In the genomic region with DNA sequence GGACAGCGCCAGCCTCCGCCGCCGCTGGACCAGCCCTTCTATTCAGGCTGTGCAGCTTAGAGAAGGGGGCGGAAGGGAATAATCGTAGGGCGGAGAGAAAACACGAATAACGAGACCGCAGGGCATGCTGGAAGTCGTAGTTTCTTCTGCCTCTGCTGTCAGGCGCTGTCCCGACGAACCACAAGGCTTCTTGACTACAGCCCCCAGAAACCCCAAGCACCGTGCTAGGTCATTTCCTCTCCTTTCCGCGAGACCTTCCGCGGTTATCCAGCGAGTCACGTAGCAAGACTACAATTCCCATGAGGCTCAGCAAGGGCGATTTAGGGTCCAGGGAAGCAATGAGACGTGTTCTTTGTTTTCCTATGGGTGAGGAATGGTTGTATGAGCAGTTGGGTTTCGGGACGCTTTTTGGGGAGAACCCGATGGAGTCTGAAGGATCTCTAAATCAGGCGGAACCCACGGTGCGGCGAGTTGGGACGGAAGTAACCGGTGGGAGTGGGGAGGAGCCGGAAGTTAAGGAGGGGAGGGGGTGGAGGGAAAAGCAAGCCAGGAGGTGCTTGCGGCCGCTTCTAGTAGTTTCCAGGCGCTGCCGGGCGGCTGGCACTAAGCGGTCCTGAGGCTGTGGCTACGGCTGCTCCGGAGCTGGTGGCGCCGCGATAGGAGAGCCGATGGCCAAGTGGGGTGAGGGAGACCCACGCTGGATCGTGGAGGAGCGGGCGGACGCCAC, we compare ENCODE assay signal across 8 cellular contexts. TPM values are rescaled to one million over a fixed set of nuclear protein-coding genes. Genes with fewer than 3 reads are reported as not detected.
DNase-seq lines count a peak whose midpoint lies in the region; ATAC-seq and TF ChIP-seq lines count a peak whose summit lies in the region.

A gene (plus strand): TSS at position 572 of the 727 bp plus-strand sequence. CDS start 97 bp downstream, at position 669.
A gene (minus strand): TSS at position 80 of the 727 bp plus-strand sequence. CDS start 3,499 bp downstream, outside the sequence.

- H3K4me3 Mint-ChIP-seq in activated T-helper 17 cell treated with anti-CD3 and anti-CD28 coated beads, Interleukin-2, amount 50 U/mL, for 72 hours, result peak within 1 kb of the TSS; percentile 98
- H3K4me3 Mint-ChIP-seq in naive thymus-derived CD8-positive, alpha-beta T cell, result peak within 1 kb of the TSS; percentile 97 to 100 (median 100)

- peak; percentile 97 for ATAC-seq in activated T-helper 17 cell treated with anti-CD3 and anti-CD28 coated beads, Interleukin-2, amount 50 U/mL, for 72 hours (replicated peaks)
- ATAC-seq in naive thymus-derived CD8-positive, alpha-beta T cell, result peak; percentile 91 to 97

- H3K4me1 Mint-ChIP-seq in activated T-helper 17 cell treated with anti-CD3 and anti-CD28 coated beads, Interleukin-2, amount 50 U/mL, for 72 hours, result peaks cover 23% of the 10 kb centered on the region
- H3K4me1 Mint-ChIP-seq in naive thymus-derived CD8-positive, alpha-beta T cell, result peaks cover 21 to 59% (median 53%) of the 10 kb centered on the region in 4 donors

- no peak for TF ChIP-seq CTCF in LNCaP clone FGC (IDR thresholded peaks at IDR 0.05; ENCODE audit: control insufficient read depth, extremely low read depth, insufficient read depth)
- TF ChIP-seq CTCF in RWPE1 (conservative IDR thresholded peaks at IDR 0.05; ENCODE audit: low read depth), result no peak
- no peak for TF ChIP-seq CTCF in fibroblast of mammary gland (conservative IDR thresholded peaks at IDR 0.05; ENCODE audit: control insufficient read depth, insufficient read depth, low read depth, low read length)

- H3K27ac Mint-ChIP-seq in activated T-helper 17 cell treated with anti-CD3 and anti-CD28 coated beads, Interleukin-2, amount 50 U/mL, for 72 hours, result peak within 1 kb of the TSS; percentile 100
- peak within 1 kb of the TSS; percentile 82 to 100 (median 99) for H3K27ac Mint-ChIP-seq in naive thymus-derived CD8-positive, alpha-beta T cell

- no peaks in the 10 kb centered on the region for H3K9me3 Mint-ChIP-seq in activated T-helper 17 cell treated with anti-CD3 and anti-CD28 coated beads, Interleukin-2, amount 50 U/mL, for 72 hours
- H3K9me3 Mint-ChIP-seq in naive thymus-derived CD8-positive, alpha-beta T cell, result no peaks in the 10 kb centered on the region

- H3K27ac ChIP-seq in RWPE1, result peak within 1 kb of the TSS; percentile 92

- peaks cover 77% of the 10 kb centered on the region for H3K36me3 Mint-ChIP-seq in activated T-helper 17 cell treated with anti-CD3 and anti-CD28 coated beads, Interleukin-2, amount 50 U/mL, for 72 hours (ENCODE audit: low read depth)
- peaks cover 10 to 51% (median 12%) of the 10 kb centered on the region in 3 donors for H3K36me3 Mint-ChIP-seq in naive thymus-derived CD8-positive, alpha-beta T cell

- CTCF ChIA-PET in RWPE1 (lab: Yijun Ruan, JAX), result interaction anchor here (0.8 to 1.2 kb wide), 3 partner anchors 20 to 40 kb away, joined by 3 to 5 read pairs (median 3); no protein-coding TSS in a partner anchor

- H3K4me3 ChIP-seq in LNCaP clone FGC (ENCODE audit: low read depth, low read length) (peak within 1 kb of the TSS; percentile 98), fibroblast of mammary gland (ENCODE audit: control insufficient read depth, low read depth, low read length) (peak within 1 kb of the TSS; percentile 100)

- peak; percentile 100 for DNase-seq in Daoy (ENCODE audit: low read depth)
- peak; percentile 77 for DNase-seq in GOT3 (lab: John Stamatoyannopoulos, UW)
- peak; percentile 99 for DNase-seq in LNCaP clone FGC (ENCODE audit: low read depth)
- peak; percentile 93 for DNase-seq in RWPE1 (ENCODE audit: low spot score)
- peak; percentile 99 for DNase-seq in fibroblast of mammary gland (ENCODE audit: low read depth)
- peak; percentile 78 to 98 (median 94) for DNase-seq in naive thymus-derived CD8-positive, alpha-beta T cell
- DNase-seq in stimulated activated naive CD4-positive, alpha-beta T cell (lab: John Stamatoyannopoulos, UW), result peak; percentile 89 to 96 (median 95)

- H3K27me3 Mint-ChIP-seq in activated T-helper 17 cell treated with anti-CD3 and anti-CD28 coated beads, Interleukin-2, amount 50 U/mL, for 72 hours, result no peaks in the 10 kb centered on the region
- H3K27me3 Mint-ChIP-seq in naive thymus-derived CD8-positive, alpha-beta T cell, result no peaks in the 10 kb centered on the region

- POLR2A ChIA-PET in RWPE1 (lab: Yijun Ruan, JAX; ENCODE audit: low non-redundant PET), result no interaction called here
- POLR2A ChIA-PET in naive thymus-derived CD8-positive, alpha-beta T cell (lab: Charles Lee), result interaction anchor here (0.8 to 4.4 kb wide), 5 partner anchors 81 to 496 kb away, joined by 3 to 20 read pairs (median 5); a partner anchor contains a TSS

RNA-seq across cellular contexts. Expression of the first gene that starts in this region (rescaled TPM):
- total RNA-seq in Daoy (2014; rRNA removed; shearing (Covaris generic)), result 440 and 534 TPM in 2 replicates
- total RNA-seq in activated T-helper 17 cell treated with anti-CD3 and anti-CD28 coated beads, Interleukin-2, amount 50 U/mL, for 72 hours, result 100 to 1,000 TPM; 143 to 283 TPM
- 100 to 1,000 TPM; 105 to 114 TPM for total RNA-seq in naive thymus-derived CD8-positive, alpha-beta T cell
- polyA plus RNA-seq in naive thymus-derived CD8-positive, alpha-beta T cell, result 100 to 1,000 TPM; 112 to 171 (median 123) TPM

RNA-seq across cellular contexts. Expression of the second gene that starts in this region (rescaled TPM):
- 28.4 and 30.2 TPM in 2 replicates for total RNA-seq in Daoy (2014; rRNA removed; shearing (Covaris generic))
- total RNA-seq in activated T-helper 17 cell treated with anti-CD3 and anti-CD28 coated beads, Interleukin-2, amount 50 U/mL, for 72 hours, result 10 to 100 TPM; 19.0 to 25.9 TPM
- 10 to 100 TPM; 20.2 to 23.1 TPM for total RNA-seq in naive thymus-derived CD8-positive, alpha-beta T cell
- polyA plus RNA-seq in naive thymus-derived CD8-positive, alpha-beta T cell, result 10 to 100 TPM in 2 of 3 donors, 1 to 10 TPM in 1; 6.1 to 11.1 (median 10.8) TPM

Comparison
In these comparisons a context has a peak if more than half of its experiments do, and no peak if none do; other contexts are left out.
1. Peak in every context shown above with its lines: DNase-seq, ATAC-seq, H3K4me3 ChIP-seq and H3K27ac ChIP-seq.